In the genomic region with DNA sequence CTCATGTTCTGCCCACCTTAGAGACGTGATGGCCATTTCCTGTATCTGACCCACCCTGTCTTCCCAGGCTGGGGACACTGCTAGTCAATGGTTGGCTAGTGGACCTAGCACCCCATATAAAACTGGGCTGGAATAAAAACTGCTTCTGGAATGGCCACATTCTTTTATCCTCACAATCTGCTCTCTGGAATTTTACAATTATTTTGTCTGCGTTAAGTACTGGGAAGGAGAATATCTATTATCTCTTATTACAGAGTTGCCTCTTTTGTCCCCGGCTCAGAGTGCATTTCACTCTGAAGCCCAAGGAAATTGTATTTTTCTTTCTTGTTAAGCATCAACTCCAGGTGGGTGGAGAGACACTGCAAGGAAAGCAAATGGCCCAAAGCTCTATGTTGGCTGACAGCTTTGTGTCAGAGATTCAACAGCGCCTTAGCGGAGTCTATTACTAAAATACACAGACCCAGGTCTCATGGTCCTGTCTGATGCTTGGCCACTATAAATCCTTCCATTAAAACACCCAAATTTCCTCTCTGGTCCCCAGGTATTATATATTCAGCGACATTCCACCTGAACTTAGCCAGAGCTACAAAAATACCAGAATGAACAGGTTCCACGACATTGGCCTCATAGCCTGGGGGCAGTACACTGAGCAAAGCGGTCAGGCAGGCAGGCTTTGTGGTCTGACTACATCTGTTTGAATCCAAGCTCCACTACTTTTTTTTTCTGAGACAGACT, we compare ENCODE assay signal across 8 cellular contexts.
A peak's percentile ranks its signal among the peaks of the same experiment; 100 is the strongest.
DNase-seq lines count a peak whose midpoint lies in the region; ATAC-seq and TF ChIP-seq lines count a peak whose summit lies in the region.

No MANE protein-coding gene starts in this region.

- no peaks in the 10 kb centered on the region for H3K9me3 ChIP-seq in ovary
- no peaks in the 10 kb centered on the region for H3K9me3 ChIP-seq in Peyer's patch

- TF ChIP-seq POLR2A in ovary (IDR thresholded peaks at IDR 0.05) (no peak), Peyer's patch (IDR thresholded peaks at IDR 0.05) (no peak)

- DNase-seq in Caki2 (ENCODE audit: low read depth): peak; percentile 76
- peak; percentile 13 for DNase-seq in NCI-H2227 treated with DMSO at 0.1 percent for 48 hours (lab: John Stamatoyannopoulos, UW)
- no peak for DNase-seq in ovary
- no peak for DNase-seq in Peyer's patch
- DNase-seq in effector CD4-positive, alpha-beta T cell: no peak
- DNase-seq in anterior cingulate cortex (lab: John Stamatoyannopoulos, UW): no peak
- no peak for DNase-seq in GM19238 (ENCODE audit: insufficient read length, low spot score)

- peak; percentile 58 for ATAC-seq in esophagus mucosa

- H3K4me3 ChIP-seq in ovary (peak overlapping the region; percentile 54), Peyer's patch (peak overlapping the region in 2 of 4 donors; percentile 61 to 62)

- no peak for TF ChIP-seq EP300 in ovary (IDR thresholded peaks at IDR 0.05)

- TF ChIP-seq CTCF in ovary (IDR thresholded peaks at IDR 0.05) (no peak), Peyer's patch (IDR thresholded peaks at IDR 0.05) (no peak)

- no peak overlapping the region for H3K27ac ChIP-seq in ovary
- H3K27ac ChIP-seq in Peyer's patch: peak overlapping the region in 2 of 4 donors; percentile 55 to 58

- intact Hi-C loops in ovary (cut with DNase I): no loop called here

- 61 to 69% (median 62%) methylated on average over 8 of the region's 8 CpGs for WGBS in ovary, 3 donors

- H3K27me3 ChIP-seq in ovary (no peaks in the 10 kb centered on the region), Peyer's patch (no peaks in the 10 kb centered on the region)

- H3K36me3 ChIP-seq in ovary (no peaks in the 10 kb centered on the region), Peyer's patch (no peaks in the 10 kb centered on the region)

- in situ Hi-C loops in Caki2 (cut with HindIII; ENCODE audit: low pct_unique_long_range_greater_than_20kb, low sequenced_read_pairs): no loop called here

- H3K4me1 ChIP-seq in ovary (ENCODE audit: insufficient read depth) (peaks cover 8% of the 10 kb centered on the region), Peyer's patch (peaks cover 0 to 15% (median 0%) of the 10 kb centered on the region in 4 donors)

Comparison
In these comparisons a context has a peak if more than half of its experiments do, and no peak if none do; other contexts are left out.
1. DNase-seq: peak in Caki2 (single experiment) and NCI-H2227 treated with DMSO at 0.1 percent for 48 hours (single experiment); none in ovary (0 of 5), Peyer's patch (0 of 3), effector CD4-positive, alpha-beta T cell (single experiment), anterior cingulate cortex (0 of 58) and GM19238 (single experiment).